In the genomic region with DNA sequence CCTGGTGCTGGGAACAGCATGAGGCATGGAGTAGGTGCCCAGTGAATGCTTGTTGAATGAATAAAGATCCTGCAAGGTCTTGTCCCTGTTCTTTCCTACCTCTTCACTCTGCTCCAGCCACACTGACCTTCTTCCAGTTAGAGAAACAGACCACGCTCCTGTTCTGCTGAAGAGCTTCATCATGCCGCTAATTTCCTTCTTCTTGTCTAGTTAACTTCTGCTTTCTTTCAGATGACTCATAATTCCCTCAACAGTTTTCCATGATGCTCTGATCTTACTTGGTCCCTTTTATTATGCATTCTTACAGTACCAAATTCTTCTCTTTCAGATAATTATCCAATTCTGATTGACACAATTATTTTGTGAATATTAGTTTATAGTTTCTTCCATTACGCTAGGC, we compare ENCODE assay signal across 20 cellular contexts.
"Had no signal": no experiment of that assay in that cellular context is flagged by ENCODE, and none has a peak within 500 bp of the region (broad histone marks: within the 10 kb centered on the region; RNA-seq: fewer than 3 reads in every experiment).

No MANE protein-coding gene starts in this region.

- H3K27ac Mint-ChIP-seq: activated T-cell treated with anti-CD3 and anti-CD28 coated beads, Interleukin-2, amount 50 U/mL, for 72 hours; endodermal cell; natural killer cell had no signal

- H3K4me3 ChIP-seq: colonic mucosa, lower lobe of right lung, pancreas, right lobe of liver, upper lobe of right lung had no signal

- H3K4me3 Mint-ChIP-seq: activated T-cell treated with anti-CD3 and anti-CD28 coated beads, Interleukin-2, amount 50 U/mL, for 72 hours; central memory CD8-positive, alpha-beta T cell; endodermal cell; natural killer cell had no signal

- ATAC-seq: activated T-cell treated with anti-CD3 and anti-CD28 coated beads, Interleukin-2, amount 50 U/mL, for 72 hours; lower lobe of right lung; natural killer cell; pancreas; right lobe of liver; upper lobe of right lung had no signal

- H3K4me1 Mint-ChIP-seq: endodermal cell, natural killer cell had no signal

- H3K9me3 Mint-ChIP-seq: activated T-cell treated with anti-CD3 and anti-CD28 coated beads, Interleukin-2, amount 50 U/mL, for 72 hours; central memory CD8-positive, alpha-beta T cell; endodermal cell; natural killer cell had no signal

- DNase-seq: activated CD4-positive, CD25-positive, alpha-beta regulatory T cell treated with anti-CD3 and anti-CD28 coated beads, Interleukin-2, amount 50 U/mL, for 72 hours; activated effector memory CD4-positive, alpha-beta T cell treated with anti-CD3 and anti-CD28 coated beads, Interleukin-2, amount 50 U/mL, for 16 hours; activated naive CD4-positive, alpha-beta T cell treated with anti-CD3 and anti-CD28 coated beads, Interleukin-2, amount 50 U/mL, for 16 hours; activated T-cell treated with anti-CD3 and anti-CD28 coated beads, Interleukin-2, amount 50 U/mL, for 72 hours; aorta; colonic mucosa; endodermal cell; foreskin melanocyte; glutamatergic neuron; hypothalamus; islet precursor cell; lower lobe of right lung; natural killer cell; pancreas; right lobe of liver; small intestine; stimulated activated CD4-positive, alpha-beta T cell treated with anti-CD3 and anti-CD28 coated beads, Interleukin-15, amount 100 ng/mL, for 24 hours; stimulated activated CD4-positive, alpha-beta T cell treated with anti-CD3 and anti-CD28 coated beads, Interleukin-4, amount 100 ng/mL, for 1 hour; upper lobe of right lung had no signal

- H3K36me3 Mint-ChIP-seq: natural killer cell had no signal
